ENCODE assay signal across 23 cellular contexts in genomic region chr9:38106488-38106887, GRCh38.
"Had no signal": no experiment of that assay in that cellular context is flagged by ENCODE, and none has a peak within 500 bp of the region (broad histone marks: within the 10 kb centered on the region; RNA-seq: fewer than 3 reads in every experiment).

No MANE protein-coding gene starts in this region.

- DNase-seq: activated CD4-positive, alpha-beta memory T cell treated with anti-CD3 and anti-CD28 coated beads for 36 hours; activated CD4-positive, alpha-beta T cell treated with anti-CD3 and anti-CD28 coated beads for 1 hour; activated naive CD4-positive, alpha-beta T cell treated with anti-CD3 and anti-CD28 coated beads, Interleukin-2, amount 50 U/mL, for 16 hours; activated T-cell treated with anti-CD3 and anti-CD28 coated beads, Interleukin-2, amount 50 U/mL, for 1 hour; dermis blood vessel endothelial cell; effector memory CD8-positive, alpha-beta T cell; heart left ventricle; left cardiac atrium; lower lobe of right lung; occipital lobe; right cardiac atrium; stimulated activated CD4-positive, alpha-beta T cell treated with anti-CD3 and anti-CD28 coated beads, Interleukin-15, amount 100 ng/mL, for 24 hours; stimulated activated CD4-positive, alpha-beta T cell treated with anti-CD3 and anti-CD28 coated beads, Interleukin-4, amount 100 ng/mL, for 1 hour; stimulated activated naive B cell treated with anti-CD40 and anti-IgM and Interleukin-4, amounts not matched to agents 10 μg/mL and 1 μg/mL and 100 μg/mL, for 72 hours; thyroid gland had no signal

- H3K4me1 ChIP-seq: lower lobe of right lung had no signal

- H3K36me3 ChIP-seq: heart left ventricle, lower lobe of right lung, thyroid gland had no signal

- FAIRE-seq: astrocyte, frontal cortex had no signal

- H3K27ac Mint-ChIP-seq: activated CD4-positive, alpha-beta memory T cell treated with anti-CD3 and anti-CD28 coated beads for 36 hours; activated CD8-positive, alpha-beta memory T cell treated with anti-CD3 and anti-CD28 coated beads, Interleukin-2, amount 10 ng/mL, durations not matched to agents 7 days and 5 days; activated T-helper 2 cell treated with anti-CD3 and anti-CD28 coated beads, Interferon-gamma antibody, Interleukin-2, Interleukin-4, amounts not matched to agents 10 μg/mL and 5 μg/mL and 100 μg/mL, durations not matched to agents 14 hours and 24 hours and 36 hours; effector memory CD8-positive, alpha-beta T cell; nephron; stimulated activated naive B cell treated with anti-CD40 and anti-IgM and Interleukin-4, amounts not matched to agents 10 μg/mL and 1 μg/mL and 100 μg/mL, for 72 hours had no signal

- H3K27ac ChIP-seq: epithelial cell of prostate, heart left ventricle, lower lobe of right lung, skin epidermis, thyroid gland, VCaP had no signal

- H3K9me3 Mint-ChIP-seq: activated CD4-positive, alpha-beta memory T cell treated with anti-CD3 and anti-CD28 coated beads for 36 hours; activated T-helper 2 cell treated with anti-CD3 and anti-CD28 coated beads, Interferon-gamma antibody, Interleukin-2, Interleukin-4, amounts not matched to agents 10 μg/mL and 5 μg/mL and 100 μg/mL, durations not matched to agents 14 hours and 24 hours and 36 hours; effector memory CD8-positive, alpha-beta T cell; nephron had no signal

- H3K4me3 Mint-ChIP-seq: activated CD4-positive, alpha-beta memory T cell treated with anti-CD3 and anti-CD28 coated beads for 36 hours; activated CD8-positive, alpha-beta memory T cell treated with anti-CD3 and anti-CD28 coated beads, Interleukin-2, amount 10 ng/mL, durations not matched to agents 7 days and 5 days; effector memory CD8-positive, alpha-beta T cell; nephron; stimulated activated naive B cell treated with anti-CD40 and anti-IgM and Interleukin-4, amounts not matched to agents 10 μg/mL and 1 μg/mL and 100 μg/mL, for 72 hours had no signal

- H3K4me3 ChIP-seq: heart left ventricle, lower lobe of right lung, skin epidermis, thyroid gland had no signal

- H3K9me3 ChIP-seq: heart left ventricle, lower lobe of right lung, thyroid gland had no signal

- H3K27me3 ChIP-seq: heart left ventricle, thyroid gland had no signal

- H3K36me3 Mint-ChIP-seq: activated CD4-positive, alpha-beta memory T cell treated with anti-CD3 and anti-CD28 coated beads for 36 hours; activated CD8-positive, alpha-beta memory T cell treated with anti-CD3 and anti-CD28 coated beads, Interleukin-2, amount 10 ng/mL, durations not matched to agents 7 days and 5 days; stimulated activated naive B cell treated with anti-CD40 and anti-IgM and Interleukin-4, amounts not matched to agents 10 μg/mL and 1 μg/mL and 100 μg/mL, for 72 hours had no signal

- H3K4me1 Mint-ChIP-seq: activated CD8-positive, alpha-beta memory T cell treated with anti-CD3 and anti-CD28 coated beads, Interleukin-2, amount 10 ng/mL, durations not matched to agents 7 days and 5 days; nephron; stimulated activated naive B cell treated with anti-CD40 and anti-IgM and Interleukin-4, amounts not matched to agents 10 μg/mL and 1 μg/mL and 100 μg/mL, for 72 hours had no signal
